25 cellular contexts compared by ENCODE assay signal in genomic region chr3:143697975-143698374, GRCh38.
A peak's percentile ranks its signal among the peaks of the same experiment; 100 is the strongest.
DNase-seq lines count a peak whose midpoint lies in the region; ATAC-seq and TF ChIP-seq lines count a peak whose summit lies in the region.
"Had no signal": no experiment of that assay in that cellular context is flagged by ENCODE, and none has a peak within 500 bp of the region (broad histone marks: within the 10 kb centered on the region; RNA-seq: fewer than 3 reads in every experiment).

No MANE protein-coding gene starts in this region.

- peaks cover 10% of the 10 kb centered on the region for H3K4me1 Mint-ChIP-seq in endodermal cell
- H3K4me1 Mint-ChIP-seq in nephron progenitor cell, result peaks cover 18% of the 10 kb centered on the region
- H3K4me1 Mint-ChIP-seq in activated T-helper 2 cell treated with anti-CD3 and anti-CD28 coated beads, Interferon-gamma antibody, Interleukin-2, Interleukin-4, amounts not matched to agents 10 μg/mL and 5 μg/mL and 100 μg/mL, durations not matched to agents 14 hours and 24 hours and 36 hours (ENCODE audit: low read depth), result no peaks in the 10 kb centered on the region
- H3K4me1 Mint-ChIP-seq: neural crest cell had no signal

- H3K27me3 ChIP-seq in Panc1 (ENCODE audit: control insufficient read depth, insufficient read depth, low read length), result no peaks in the 10 kb centered on the region
- no peaks in the 10 kb centered on the region for H3K27me3 ChIP-seq in endodermal cell (ENCODE audit: control insufficient read depth, insufficient read depth, low read length, poor library complexity, severe bottlenecking)
- H3K27me3 ChIP-seq in colonic mucosa, result no peaks in the 10 kb centered on the region
- H3K27me3 ChIP-seq: SJCRH30 had no signal

- POLR2A ChIA-PET in Panc1 (lab: Charles Lee), result no interaction called here

- H3K4me3 Mint-ChIP-seq in endodermal cell (no peak overlapping the region), nephron progenitor cell (no peak overlapping the region)
- H3K4me3 Mint-ChIP-seq in activated T-helper 2 cell treated with anti-CD3 and anti-CD28 coated beads, Interferon-gamma antibody, Interleukin-2, Interleukin-4, amounts not matched to agents 10 μg/mL and 5 μg/mL and 100 μg/mL, durations not matched to agents 14 hours and 24 hours and 36 hours (ENCODE audit: low read depth), result no peak overlapping the region
- H3K4me3 Mint-ChIP-seq: activated CD4-positive, alpha-beta memory T cell treated with anti-CD3 and anti-CD28 coated beads for 36 hours; neural crest cell; stimulated activated memory B cell treated with anti-CD40 and anti-IgM and Interleukin-4, amounts not matched to agents 10 μg/mL and 1 μg/mL and 100 μg/mL, for 72 hours; T-helper 1 cell treated with Interleukin-12 subunit alpha and Interleukin-12 subunit beta and Interleukin-4 antibody, amounts not matched to agents 30 μg/mL and 1 μg/mL, for 36 hours had no signal

- H3K9me3 ChIP-seq in Panc1 (ENCODE audit: control insufficient read depth, insufficient read depth, low read depth, low read length) (no peaks in the 10 kb centered on the region), endodermal cell (ENCODE audit: control insufficient read depth, low read length) (no peaks in the 10 kb centered on the region), colonic mucosa (no peaks in the 10 kb centered on the region)
- H3K9me3 ChIP-seq: SJCRH30 had no signal

- peak; percentile 34; the same call in 1 of the 2 replicates for ATAC-seq in Panc1
- ATAC-seq: left colon; stimulated activated memory B cell treated with anti-CD40 and anti-IgM and Interleukin-4, amounts not matched to agents 10 μg/mL and 1 μg/mL and 100 μg/mL, for 72 hours had no signal

- TF ChIP-seq CTCF in Panc1 (IDR thresholded peaks at IDR 0.05) (peak; percentile 23; the same call in 1 of the 2 replicates), endodermal cell (conservative IDR thresholded peaks at IDR 0.05) (peak; percentile 45), nephron progenitor cell (IDR thresholded peaks at IDR 0.05) (peak; percentile 9), colonic mucosa (IDR thresholded peaks at IDR 0.05) (no peak)

- WGBS in endodermal cell (ENCODE audit: insufficient coverage in 1 of 2, insufficient read length in 1 of 2), 2 experiments, result 94 to 100% methylated on average over 3 to 4 of the region's 4 CpGs

- H3K36me3 Mint-ChIP-seq in endodermal cell (ENCODE audit: low read depth), result no peaks in the 10 kb centered on the region
- no peaks in the 10 kb centered on the region for H3K36me3 Mint-ChIP-seq in nephron progenitor cell (ENCODE audit: low read depth)
- H3K36me3 Mint-ChIP-seq in activated T-helper 2 cell treated with anti-CD3 and anti-CD28 coated beads, Interferon-gamma antibody, Interleukin-2, Interleukin-4, amounts not matched to agents 10 μg/mL and 5 μg/mL and 100 μg/mL, durations not matched to agents 14 hours and 24 hours and 36 hours (ENCODE audit: low read depth), result no peaks in the 10 kb centered on the region
- H3K36me3 Mint-ChIP-seq: stimulated activated memory B cell treated with anti-CD40 and anti-IgM and Interleukin-4, amounts not matched to agents 10 μg/mL and 1 μg/mL and 100 μg/mL, for 72 hours had no signal

- H3K27ac ChIP-seq in Panc1 (ENCODE audit: low read length) (no peak overlapping the region), endodermal cell (ENCODE audit: low read depth, low read length) (no peak overlapping the region), colonic mucosa (no peak overlapping the region)
- H3K27ac ChIP-seq: SJCRH30 had no signal

- no peaks in the 10 kb centered on the region for H3K36me3 ChIP-seq in Panc1 (ENCODE audit: control insufficient read depth, insufficient read depth, low read length)
- no peaks in the 10 kb centered on the region for H3K36me3 ChIP-seq in endodermal cell (ENCODE audit: control insufficient read depth, insufficient read depth, low read length)
- H3K36me3 ChIP-seq in colonic mucosa, result no peaks in the 10 kb centered on the region
- H3K36me3 ChIP-seq: SJCRH30 had no signal

- intact Hi-C loops in Panc1 (cut with micrococcal nuclease; ENCODE audit: unreplicated experiment) (no loop called here), colonic mucosa (cut with DNase I) (no loop called here)
- intact Hi-C loops in activated T-helper 2 cell treated with anti-CD3 and anti-CD28 coated beads, Interferon-gamma antibody, Interleukin-2, Interleukin-4, amounts not matched to agents 10 μg/mL and 5 μg/mL and 100 μg/mL, durations not matched to agents 14 hours and 24 hours and 36 hours (cut with micrococcal nuclease), result no loop called here

- in situ Hi-C loops in Panc1 (cut with HindIII; ENCODE audit: low pct_unique_long_range_greater_than_20kb, low sequenced_read_pairs), result no loop called here

- no peaks in the 10 kb centered on the region for H3K4me1 ChIP-seq in Panc1 (ENCODE audit: control insufficient read depth, insufficient read depth, low read length)
- H3K4me1 ChIP-seq in endodermal cell (ENCODE audit: control insufficient read depth, insufficient read depth, low read length), result no peaks in the 10 kb centered on the region
- no peaks in the 10 kb centered on the region for H3K4me1 ChIP-seq in colonic mucosa
- H3K4me1 ChIP-seq: SJCRH30 had no signal

- H3K9ac ChIP-seq in endodermal cell (ENCODE audit: extremely low read depth, low read length, poor library complexity, severe bottlenecking) (no peak overlapping the region), colonic mucosa (ENCODE audit: low read depth in 2 of 2, low read length in 2 of 2) (no peak overlapping the region)

- H3K27ac Mint-ChIP-seq in endodermal cell, result no peak overlapping the region
- H3K27ac Mint-ChIP-seq in nephron progenitor cell, result no peak overlapping the region
- no peak overlapping the region for H3K27ac Mint-ChIP-seq in activated T-helper 2 cell treated with anti-CD3 and anti-CD28 coated beads, Interferon-gamma antibody, Interleukin-2, Interleukin-4, amounts not matched to agents 10 μg/mL and 5 μg/mL and 100 μg/mL, durations not matched to agents 14 hours and 24 hours and 36 hours
- H3K27ac Mint-ChIP-seq: activated CD4-positive, alpha-beta memory T cell treated with anti-CD3 and anti-CD28 coated beads for 36 hours; progenitor cell of endocrine pancreas; stimulated activated memory B cell treated with anti-CD40 and anti-IgM and Interleukin-4, amounts not matched to agents 10 μg/mL and 1 μg/mL and 100 μg/mL, for 72 hours; T-helper 1 cell treated with Interleukin-12 subunit alpha and Interleukin-12 subunit beta and Interleukin-4 antibody, amounts not matched to agents 30 μg/mL and 1 μg/mL, for 36 hours had no signal

- DNase-seq in SHP77 (lab: John Stamatoyannopoulos, UW) (peak; percentile 8 to 45), SHP77 treated with DMSO at 0.1 percent for 48 hours (lab: John Stamatoyannopoulos, UW) (no peak), Panc1 (ENCODE audit: low read depth, low spot score) (no peak), endodermal cell (no peak), nephron progenitor cell (no peak), superior temporal gyrus (ENCODE audit: extremely low spot score) (no peak), colonic mucosa (no peak)
- DNase-seq in activated T-helper 2 cell treated with anti-CD3 and anti-CD28 coated beads, Interferon-gamma antibody, Interleukin-2, Interleukin-4, amounts not matched to agents 10 μg/mL and 5 μg/mL and 100 μg/mL, durations not matched to agents 14 hours and 24 hours and 36 hours (ENCODE audit: low spot score), result no peak
- DNase-seq: activated CD4-positive, alpha-beta memory T cell treated with anti-CD3 and anti-CD28 coated beads for 36 hours; activated CD4-positive, CD25-positive, alpha-beta regulatory T cell; activated naive CD4-positive, alpha-beta T cell; activated T-cell treated with anti-CD3 and anti-CD28 coated beads for 4 hours; amygdala; C1 segment of cervical spinal cord; effector CD8-positive, alpha-beta T cell; KBM-7; left colon; NCI-H1105; NCI-H2107; NCI-H524 treated with DMSO at 0.1 percent for 48 hours; SJCRH30 had no signal

- CTCF ChIA-PET in Panc1 (lab: Charles Lee), result no interaction called here

- H3K9me3 Mint-ChIP-seq in endodermal cell, result peaks cover 5% of the 10 kb centered on the region
- peaks cover 3% of the 10 kb centered on the region for H3K9me3 Mint-ChIP-seq in nephron progenitor cell
- H3K9me3 Mint-ChIP-seq in activated T-helper 2 cell treated with anti-CD3 and anti-CD28 coated beads, Interferon-gamma antibody, Interleukin-2, Interleukin-4, amounts not matched to agents 10 μg/mL and 5 μg/mL and 100 μg/mL, durations not matched to agents 14 hours and 24 hours and 36 hours, result no peaks in the 10 kb centered on the region
- H3K9me3 Mint-ChIP-seq: neural crest cell; stimulated activated memory B cell treated with anti-CD40 and anti-IgM and Interleukin-4, amounts not matched to agents 10 μg/mL and 1 μg/mL and 100 μg/mL, for 72 hours; T-helper 1 cell treated with Interleukin-12 subunit alpha and Interleukin-12 subunit beta and Interleukin-4 antibody, amounts not matched to agents 30 μg/mL and 1 μg/mL, for 36 hours had no signal

- H3K4me3 ChIP-seq in Panc1 (ENCODE audit: low read depth in 2 of 2, low read length in 2 of 2) (no peak overlapping the region), endodermal cell (ENCODE audit: low read length) (no peak overlapping the region), colonic mucosa (no peak overlapping the region)
- H3K4me3 ChIP-seq: SJCRH30 had no signal

- BruUV-seq in Panc1 (replicated peaks; lab: Mats Ljungman, UMichigan), result no TSS peak

- H3K27me3 Mint-ChIP-seq in endodermal cell (ENCODE audit: insufficient read depth) (no peaks in the 10 kb centered on the region), nephron progenitor cell (ENCODE audit: low read depth, poor library complexity) (no peaks in the 10 kb centered on the region)
- peaks cover 4% of the 10 kb centered on the region for H3K27me3 Mint-ChIP-seq in activated T-helper 2 cell treated with anti-CD3 and anti-CD28 coated beads, Interferon-gamma antibody, Interleukin-2, Interleukin-4, amounts not matched to agents 10 μg/mL and 5 μg/mL and 100 μg/mL, durations not matched to agents 14 hours and 24 hours and 36 hours (ENCODE audit: low read depth)
- H3K27me3 Mint-ChIP-seq: activated CD4-positive, alpha-beta memory T cell treated with anti-CD3 and anti-CD28 coated beads for 36 hours; progenitor cell of endocrine pancreas; stimulated activated memory B cell treated with anti-CD40 and anti-IgM and Interleukin-4, amounts not matched to agents 10 μg/mL and 1 μg/mL and 100 μg/mL, for 72 hours had no signal

Comparison
In these comparisons a context has a peak if more than half of its experiments do, and no peak if none do; other contexts are left out.
1. DNase-seq: peak in SHP77 (2 of 2); none in SHP77 treated with DMSO at 0.1 percent for 48 hours (single experiment), Panc1 (single experiment), endodermal cell (single experiment), nephron progenitor cell (single experiment), activated T-helper 2 cell treated with anti-CD3 and anti-CD28 coated beads, Interferon-gamma antibody, Interleukin-2, Interleukin-4, amounts not matched to agents 10 μg/mL and 5 μg/mL and 100 μg/mL, durations not matched to agents 14 hours and 24 hours and 36 hours (single experiment), superior temporal gyrus (single experiment) and colonic mucosa (single experiment).